In the genomic region with DNA sequence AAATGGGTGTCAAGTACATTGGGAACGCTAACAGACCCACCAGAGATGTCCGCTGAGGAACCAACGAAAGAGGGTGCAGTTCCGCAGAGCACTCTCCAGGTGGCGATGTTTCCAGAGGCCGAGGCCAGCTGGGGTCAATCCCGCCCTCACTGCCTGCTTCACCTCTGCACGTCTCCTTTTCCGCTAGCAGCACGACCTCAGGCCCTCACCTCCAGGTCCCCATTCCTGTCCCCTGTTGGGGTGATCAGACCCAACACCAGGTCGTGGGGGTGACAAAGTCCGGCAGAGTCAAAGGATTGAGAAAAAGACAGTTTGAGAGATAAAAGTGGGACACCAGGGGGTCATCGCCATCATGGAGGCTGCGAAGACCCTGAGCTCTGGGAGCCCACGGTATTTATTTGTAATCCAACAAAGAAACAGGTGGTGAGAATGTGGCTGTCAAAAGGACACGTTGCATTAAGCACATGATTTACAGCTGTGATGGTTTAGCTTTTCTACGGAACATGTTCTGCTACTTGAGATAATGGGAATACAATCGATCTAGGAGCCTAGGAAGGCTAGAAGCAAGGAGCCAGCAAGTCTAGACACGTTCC, we compare ENCODE assay signal across 8 cellular contexts. TPM values are rescaled to one million over a fixed set of nuclear protein-coding genes. Genes with fewer than 3 reads are reported as not detected.
A peak's percentile ranks its signal among the peaks of the same experiment; 100 is the strongest.
DNase-seq lines count a peak whose midpoint lies in the region; ATAC-seq and TF ChIP-seq lines count a peak whose summit lies in the region.

No MANE protein-coding gene starts in this region.

- POLR2A ChIA-PET in GM10248 (lab: Yijun Ruan, JAX): interaction anchor here (0.7 kb wide), 1 partner anchor 679 kb away, joined by 3 read pairs; no protein-coding TSS in a partner anchor

- peaks cover 0 to 7% (median under 1%) of the 10 kb centered on the region in 4 donors for H3K4me1 ChIP-seq in Peyer's patch

- TF ChIP-seq CTCF in GM10248 (IDR thresholded peaks at IDR 0.05; ENCODE audit: control extremely low read depth, extremely low read depth, low read depth, missing control alignments): peak; percentile 80
- TF ChIP-seq CTCF in Peyer's patch (IDR thresholded peaks at IDR 0.05): peak; percentile 11 to 78 (median 68)
- peak; percentile 72 for TF ChIP-seq CTCF in astrocyte of the cerebellum (IDR thresholded peaks at IDR 0.05; ENCODE audit: low read depth, low read length, missing control alignments)

- DNase-seq in GM10248 (ENCODE audit: extremely low spot score) (peak; percentile 87), Kasumi-1 (lab: John Stamatoyannopoulos, UW) (peak; percentile 50 to 67), Peyer's patch (peak; percentile 34 to 65 (median 60)), astrocyte of the cerebellum (ENCODE audit: low read depth) (no peak), iPS-NIHi7 (ENCODE audit: extremely low spot score) (peak; percentile 93), midbrain (lab: John Stamatoyannopoulos, UW) (no peak)
- peak in 4 of 6 experiments; percentile 11 to 21 (median 20) for DNase-seq in stimulated activated naive CD4-positive, alpha-beta T cell (lab: John Stamatoyannopoulos, UW)

- H3K9me3 ChIP-seq in Peyer's patch: no peaks in the 10 kb centered on the region

- CTCF ChIA-PET in GM10248 (lab: Yijun Ruan, JAX): interaction anchor here (0.6 to 5.5 kb wide), 41 partner anchors 8 to 672 kb away, joined by 3 to 65 read pairs (median 6); a partner anchor contains a TSS

- no peak for TF ChIP-seq POLR2A in Peyer's patch (IDR thresholded peaks at IDR 0.05)

- in situ Hi-C loops in astrocyte of the cerebellum (cut with HindIII; ENCODE audit: low sequenced_read_pairs): no loop called here

- H3K36me3 ChIP-seq in Peyer's patch: peaks cover 0 to 7% (median 0%) of the 10 kb centered on the region in 3 donors

- H3K4me3 ChIP-seq in Peyer's patch: no peak overlapping the region
- no peak overlapping the region for H3K4me3 ChIP-seq in astrocyte of the cerebellum (ENCODE audit: low read depth, low read length)

- no peak overlapping the region for H3K27ac ChIP-seq in Peyer's patch

- no peaks in the 10 kb centered on the region for H3K27me3 ChIP-seq in Peyer's patch

- ATAC-seq in GM18861 (IDR thresholded peaks at IDR 0.05; ENCODE audit: unreplicated experiment): no peak

RNA-seq across cellular contexts. Expression of a gene that starts 27.3 kb away (rescaled TPM):
- total RNA-seq in Peyer's patch: 10 to 100 TPM; 11.5 to 75.1 (median 27.2) TPM

Comparison
In these comparisons a context has a peak if more than half of its experiments do, and no peak if none do; other contexts are left out.
1. DNase-seq: peak in GM10248 (single experiment), Kasumi-1 (2 of 2), Peyer's patch (3 of 3), iPS-NIHi7 (single experiment) and stimulated activated naive CD4-positive, alpha-beta T cell (4 of 6); none in astrocyte of the cerebellum (single experiment) and midbrain (single experiment).
2. Peak in every context shown above with its lines, with median percentiles within 50 percentile points of each other: CTCF ChIP-seq.